In the genomic region with DNA sequence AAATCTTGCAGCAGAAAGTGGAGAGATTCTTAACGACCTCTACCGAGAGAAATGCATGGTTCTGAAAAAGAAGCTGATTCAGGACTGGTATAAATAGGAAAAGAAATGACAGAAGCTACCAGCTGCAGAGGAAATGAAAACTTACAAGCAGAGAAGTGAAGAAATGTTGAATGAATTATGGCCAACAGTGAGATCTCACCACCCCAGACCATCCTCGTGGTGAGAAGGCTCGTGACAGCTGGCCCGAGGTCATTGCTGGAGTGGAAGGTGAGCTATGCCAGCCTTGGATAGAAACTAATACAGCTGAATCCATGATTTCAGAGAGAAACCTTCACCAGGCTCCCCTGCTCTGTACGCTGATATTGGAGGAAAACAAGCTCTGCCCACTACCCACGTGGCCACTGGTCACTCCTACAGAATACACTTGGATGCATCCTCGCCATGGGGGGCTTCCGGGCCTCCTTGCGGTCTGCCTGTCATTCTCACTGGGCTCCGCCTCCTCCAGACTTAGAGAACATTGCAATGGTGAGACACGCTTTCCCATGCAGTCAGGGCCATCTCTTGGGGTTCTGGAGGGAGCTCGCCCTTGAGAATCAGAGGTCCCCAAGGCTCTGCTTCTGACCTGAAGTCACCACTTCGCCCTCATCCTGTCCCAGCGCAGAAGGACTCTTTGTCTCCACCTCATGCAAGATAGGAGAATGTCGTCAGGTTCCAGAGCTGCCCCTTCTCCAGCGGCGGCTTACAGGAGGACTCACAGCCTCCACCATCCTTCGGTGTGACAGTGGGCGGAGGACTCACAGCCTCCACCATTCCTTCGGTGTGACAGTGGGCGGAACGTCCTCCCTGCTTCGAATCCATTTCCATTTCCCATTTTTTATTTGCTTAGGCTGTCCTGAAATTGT, we compare ENCODE assay signal across 12 cellular contexts. TPM values are rescaled to one million over a fixed set of nuclear protein-coding genes. Genes with fewer than 3 reads are reported as not detected.
DNase-seq lines count a peak whose midpoint lies in the region; ATAC-seq, FAIRE-seq and TF ChIP-seq lines count a peak whose summit lies in the region.
"Had no signal": no experiment of that assay in that cellular context is flagged by ENCODE, and none has a peak within 500 bp of the region (broad histone marks: within the 10 kb centered on the region; RNA-seq: fewer than 3 reads in every experiment).

No MANE protein-coding gene starts in this region.

- H3K27me3 ChIP-seq in HepG2 (ENCODE audit: control insufficient read depth in 1 of 2, insufficient read depth in 2 of 2, low read length in 2 of 2) (peaks cover 8 to 59% of the 10 kb centered on the region in 2 experiments; a peak in 4 of 5 replicates), right lobe of liver (no peaks in the 10 kb centered on the region)

- DNase-seq in HepG2 (ENCODE audit: low spot score) (no peak), right lobe of liver (no peak), RPMI8226 (peak; percentile 86), fibroblast of peridontal ligament (ENCODE audit: extremely low read depth) (peak; percentile 16), DMS114 treated with DMSO at 0.1 percent for 48 hours (lab: John Stamatoyannopoulos, UW; ENCODE audit: unreplicated experiment) (no peak), NCI-H146 (lab: John Stamatoyannopoulos, UW) (no peak)
- DNase-seq: activated CD4-positive, alpha-beta T cell treated with anti-CD3 and anti-CD28 coated beads, Interleukin-2, amount 10 ng/mL, durations not matched to agents 24 days and 14 days; NCI-H1417; T-helper 17 cell had no signal

- TF ChIP-seq RAD21 in HepG2 (CRISPR knock-in tag; IDR thresholded peaks at IDR 0.05): no peak

- BruUV-seq in HepG2 (replicated peaks; lab: Mats Ljungman, UMichigan): no TSS peak

- no peak for FAIRE-seq in HepG2 (lab: Jason Lieb, UNC)

- in situ Hi-C loops in HepG2 (cut with HindIII; ENCODE audit: extremely low pct_ligation_motif_present, low pct_unique_long_range_greater_than_20kb): no loop called here

- H3K4me1 ChIP-seq in HepG2 (ENCODE audit: insufficient read depth, low read length) (no peaks in the 10 kb centered on the region), right lobe of liver (no peaks in the 10 kb centered on the region)

- no peaks in the 10 kb centered on the region for H4K20me1 ChIP-seq in HepG2 (ENCODE audit: insufficient read depth, low read length)

- TF ChIP-seq CTCF in HepG2 (CRISPR knock-in tag; IDR thresholded peaks at IDR 0.05): no peak
- TF ChIP-seq CTCF in right lobe of liver (IDR thresholded peaks at IDR 0.05): no peak

- POLR2A ChIA-PET in HepG2 (lab: Yijun Ruan, JAX): interaction anchor here (0.9 to 2.0 kb wide), 3 partner anchors 10 to 21 kb away, joined by 3 to 7 read pairs (median 3); a partner anchor contains a TSS

- TF ChIP-seq POLR2A in HepG2 (IDR thresholded peaks at IDR 0.05; ENCODE audit: insufficient read depth in 1 of 2, low read depth in 2 of 2, low read length in 2 of 2): no peak
- no peak for TF ChIP-seq POLR2A in right lobe of liver (IDR thresholded peaks at IDR 0.05)

- H3K36me3 ChIP-seq in HepG2 (replicated peaks in 1 of 2; ENCODE audit: control insufficient read depth in 1 of 2, insufficient read depth in 2 of 2, low read length in 2 of 2): no peaks in the 10 kb centered on the region
- no peaks in the 10 kb centered on the region for H3K36me3 ChIP-seq in right lobe of liver

- no peak overlapping the region for H3K9ac ChIP-seq in HepG2 (ENCODE audit: insufficient read depth, low read depth, low read length)

- H3K9me3 ChIP-seq in HepG2 (ENCODE audit: low read length) (no peaks in the 10 kb centered on the region), right lobe of liver (no peaks in the 10 kb centered on the region)

- TF ChIP-seq EP300 in HepG2 (IDR thresholded peaks at IDR 0.05; ENCODE audit: low read depth in 2 of 2, low read length in 2 of 2) (no peak), HepG2 (CRISPR knock-in tag; IDR thresholded peaks at IDR 0.05; ENCODE audit: borderline replicate concordance) (no peak)

- H3K79me2 ChIP-seq in HepG2 (ENCODE audit: insufficient read depth, low read length): no peaks in the 10 kb centered on the region

- WGBS in HepG2 (ENCODE audit: low lambda C conversion rate): 37% methylated on average over 23 of the region's 24 CpGs
- WGBS in right lobe of liver (ENCODE audit: insufficient coverage, low coverage, low lambda C conversion rate, missing lambda C conversion rate): 60% methylated on average over 11 of the region's 24 CpGs

- no peak overlapping the region for H3K4me3 ChIP-seq in HepG2 (replicated peaks in 1 of 3; ENCODE audit: insufficient read depth in 1 of 3, low read depth in 2 of 3, low read length in 3 of 3)
- no peak overlapping the region for H3K4me3 ChIP-seq in right lobe of liver

- H3K4me2 ChIP-seq in HepG2 (ENCODE audit: low read depth, low read length): no peak overlapping the region

- H3K27ac ChIP-seq in HepG2 (ENCODE audit: extremely low read length, insufficient read depth, low read length): no peak overlapping the region
- no peak overlapping the region for H3K27ac ChIP-seq in right lobe of liver

- no peak overlapping the region for H2AFZ ChIP-seq in HepG2 (ENCODE audit: low read length)

- CTCF ChIA-PET in HepG2 (lab: Yijun Ruan, JAX; ENCODE audit: low intra/inter-chr PET ratio, low total read pairs): no interaction called here

- ATAC-seq in HepG2 (peak; percentile 47), right lobe of liver (no peak), GM19455 (IDR thresholded peaks at IDR 0.05; ENCODE audit: unreplicated experiment) (no peak), HG03196 (IDR thresholded peaks at IDR 0.05; ENCODE audit: unreplicated experiment) (no peak)
- ATAC-seq: Panc1, T-helper 17 cell had no signal

- intact Hi-C loops in HepG2 (cut with micrococcal nuclease; ENCODE audit: unreplicated experiment): no loop called here
- intact Hi-C loops in right lobe of liver (cut with DNase I): no loop called here

TF ChIP-seq in HepG2, 621 proteins besides CTCF, POLR2A, EP300 and RAD21 (continues in another document):
- TF ChIP-seq BHLHE40 (IDR thresholded peaks at IDR 0.05; ENCODE audit: low read length): no peak
- TF ChIP-seq MED1 (CRISPR knock-in tag; IDR thresholded peaks at IDR 0.05): no peak
- TF ChIP-seq ZNF143 (CRISPR knock-in tag; IDR thresholded peaks at IDR 0.05): no peak
- TF ChIP-seq ZNF17 (CRISPR knock-in tag; IDR thresholded peaks at IDR 0.05): no peak
- no peak for TF ChIP-seq SIN3A (IDR thresholded peaks at IDR 0.05; ENCODE audit: borderline replicate concordance, low read depth, low read length)
- 0 out of 2 replicates have a peak, but pooled peaks have one; percentile 25 for TF ChIP-seq KDM2A (CRISPR knock-in tag; IDR thresholded peaks at IDR 0.05; ENCODE audit: borderline replicate concordance, low read depth)

RNA-seq across cellular contexts. Expression of a gene that starts 10.6 kb away (rescaled TPM):
- total RNA-seq in HepG2 (2016; rRNA removed; fragmentation: Illumina TruSeq; extraction: Trizol) (9.3 and 10.3 TPM in 2 replicates), right lobe of liver (1 to 10 TPM; 1.0 to 3.9 (median 2.5) TPM)
- total RNA-seq in HepG2 (2016; cell fraction: cytosol; rRNA removed; fragmentation: Illumina TruSeq; extraction: Trizol; ENCODE audit: low read depth): 4.4 and 4.7 TPM in 2 replicates
- total RNA-seq in HepG2 (2016; cell fraction: insoluble cytoplasmic fraction; rRNA removed; fragmentation: Illumina TruSeq; extraction: Trizol): 7.4 and 10.0 TPM in 2 replicates
- total RNA-seq in HepG2 (2016; cell fraction: membrane; rRNA removed; fragmentation: Illumina TruSeq; extraction: Trizol): 7.0 TPM in 2 replicates
- total RNA-seq in HepG2 (2016; cell fraction: nucleus; rRNA removed; fragmentation: Illumina TruSeq; extraction: Trizol): 4.2 TPM in 2 replicates
- polyA plus RNA-seq in HepG2 (2011; rRNA removed): 23.6 and 39.5 TPM in 2 replicates
- polyA plus RNA-seq in HepG2 (2011; cell fraction: cytosol; rRNA removed): 33.6 and 35.1 TPM in 2 replicates
- polyA plus RNA-seq in HepG2 (2011; cell fraction: nucleus; rRNA removed): 20.7 and 31.9 TPM in 2 replicates
- polyA plus RNA-seq in HepG2 (2012): 18.7 and 50.4 TPM in 2 replicates
- 3.0 and 3.6 TPM in 2 replicates for polyA plus RNA-seq in HepG2 (2016; cell fraction: cytosol; fragmentation: Illumina TruSeq; extraction: Trizol; ENCODE audit: low read depth)
- 8.6 and 11.7 TPM in 2 replicates for polyA plus RNA-seq in HepG2 (2016; cell fraction: insoluble cytoplasmic fraction; fragmentation: Illumina TruSeq; extraction: Trizol; ENCODE audit: low read depth)
- 4.9 and 7.1 TPM in 2 replicates for polyA plus RNA-seq in HepG2 (2016; cell fraction: membrane; fragmentation: Illumina TruSeq; extraction: Trizol; ENCODE audit: low read depth)
- polyA plus RNA-seq in HepG2 (2016; cell fraction: nucleus; fragmentation: Illumina TruSeq; extraction: Trizol; ENCODE audit: insufficient read depth, low read depth): 6.5 and 6.8 TPM in 2 replicates
- 39.5 TPM in 1 of 2 replicates, not detected in the other for polyA minus RNA-seq in HepG2 (2011; rRNA and poly(A)+ RNA removed; ENCODE audit: low replicate concordance)
- 20.2 and 27.6 TPM in 2 replicates for polyA minus RNA-seq in HepG2 (2011; cell fraction: cytosol; rRNA and poly(A)+ RNA removed)
- polyA minus RNA-seq in HepG2 (2011; cell fraction: nucleus; rRNA and poly(A)+ RNA removed): 4.5 and 11.2 TPM in 2 replicates

RNA-seq across cellular contexts. Expression of a gene that starts 20.7 kb away (rescaled TPM):
- total RNA-seq in HepG2 (2016; rRNA removed; fragmentation: Illumina TruSeq; extraction: Trizol) (24.5 and 32.8 TPM in 2 replicates), right lobe of liver (10 to 100 TPM in 5 of 6 experiments, 1 to 10 TPM in 1; 9.4 to 15.4 (median 11.0) TPM)
- 43.3 and 56.1 TPM in 2 replicates for total RNA-seq in HepG2 (2016; cell fraction: cytosol; rRNA removed; fragmentation: Illumina TruSeq; extraction: Trizol; ENCODE audit: low read depth)
- total RNA-seq in HepG2 (2016; cell fraction: insoluble cytoplasmic fraction; rRNA removed; fragmentation: Illumina TruSeq; extraction: Trizol): 26.0 and 30.5 TPM in 2 replicates
- total RNA-seq in HepG2 (2016; cell fraction: membrane; rRNA removed; fragmentation: Illumina TruSeq; extraction: Trizol): 33.3 and 46.1 TPM in 2 replicates
- 22.5 and 24.0 TPM in 2 replicates for total RNA-seq in HepG2 (2016; cell fraction: nucleus; rRNA removed; fragmentation: Illumina TruSeq; extraction: Trizol)
- polyA plus RNA-seq in HepG2 (2011; rRNA removed): 28.5 and 32.8 TPM in 2 replicates
- 24.5 and 48.7 TPM in 2 replicates for polyA plus RNA-seq in HepG2 (2011; cell fraction: cytosol; rRNA removed)
- polyA plus RNA-seq in HepG2 (2011; cell fraction: nucleus; rRNA removed): 39.7 and 47.3 TPM in 2 replicates
- polyA plus RNA-seq in HepG2 (2012): 24.7 TPM in 2 replicates
- 40.0 and 56.6 TPM in 2 replicates for polyA plus RNA-seq in HepG2 (2016; cell fraction: cytosol; fragmentation: Illumina TruSeq; extraction: Trizol; ENCODE audit: low read depth)
- 25.9 and 30.2 TPM in 2 replicates for polyA plus RNA-seq in HepG2 (2016; cell fraction: insoluble cytoplasmic fraction; fragmentation: Illumina TruSeq; extraction: Trizol; ENCODE audit: low read depth)
- 27.5 and 37.6 TPM in 2 replicates for polyA plus RNA-seq in HepG2 (2016; cell fraction: membrane; fragmentation: Illumina TruSeq; extraction: Trizol; ENCODE audit: low read depth)
- 36.5 and 39.2 TPM in 2 replicates for polyA plus RNA-seq in HepG2 (2016; cell fraction: nucleus; fragmentation: Illumina TruSeq; extraction: Trizol; ENCODE audit: insufficient read depth, low read depth)
- polyA minus RNA-seq in HepG2 (2011; rRNA and poly(A)+ RNA removed; ENCODE audit: low replicate concordance): 28.6 and 43.2 TPM in 2 replicates
- polyA minus RNA-seq in HepG2 (2011; cell fraction: cytosol; rRNA and poly(A)+ RNA removed): 12.1 and 14.2 TPM in 2 replicates
- polyA minus RNA-seq in HepG2 (2011; cell fraction: nucleus; rRNA and poly(A)+ RNA removed): 23.0 and 28.2 TPM in 2 replicates

Comparison
In these comparisons a context has a peak if more than half of its experiments do, and no peak if none do; other contexts are left out.
1. DNase-seq: peak in RPMI8226 (single experiment) and fibroblast of peridontal ligament (single experiment); none in HepG2 (single experiment), right lobe of liver (0 of 3), DMS114 treated with DMSO at 0.1 percent for 48 hours (single experiment) and NCI-H146 (single experiment).